13 cellular contexts compared by ENCODE assay signal in genomic region chr7:111650456-111650999, GRCh38.
DNase-seq lines count a peak whose midpoint lies in the region; ATAC-seq and TF ChIP-seq lines count a peak whose summit lies in the region.
"Had no signal": no experiment of that assay in that cellular context is flagged by ENCODE, and none has a peak within 500 bp of the region (broad histone marks: within the 10 kb centered on the region; RNA-seq: fewer than 3 reads in every experiment).

No MANE protein-coding gene starts in this region.

- intact Hi-C loops in left ventricle myocardium superior (cut with micrococcal nuclease) (no loop called here), Panc1 (cut with micrococcal nuclease; ENCODE audit: unreplicated experiment) (no loop called here)

- in situ Hi-C loops in Panc1 (cut with HindIII; ENCODE audit: low pct_unique_long_range_greater_than_20kb, low sequenced_read_pairs) = no loop called here

- no TSS peak for BruUV-seq in Panc1 (replicated peaks; lab: Mats Ljungman, UMichigan)

- DNase-seq in left ventricle myocardium superior = no peak
- DNase-seq in right atrium auricular region (ENCODE audit: low spot score) = no peak
- DNase-seq in Panc1 (ENCODE audit: low read depth, low spot score) = peak; percentile 89
- DNase-seq in fibroblast of peridontal ligament (ENCODE audit: extremely low read depth) = peak; percentile 39
- DNase-seq in stimulated activated CD4-positive, alpha-beta T cell treated with anti-CD3 and anti-CD28 coated beads, Interleukin-1b, Interleukin-23, amount 100 ng/mL, for 48 hours = no peak
- no peak for DNase-seq in activated CD4-positive, CD25-positive, alpha-beta regulatory T cell (lab: John Stamatoyannopoulos, UW)
- DNase-seq in GM19240 (ENCODE audit: insufficient read length, low spot score) = no peak
- DNase-seq: activated T-cell treated with anti-CD3 and anti-CD28 coated beads, Interleukin-2, amount 50 U/mL, for 4 hours; RPMI8226; stimulated activated CD4-positive, alpha-beta T cell treated with anti-CD3 and anti-CD28 coated beads, Interleukin-2, amount 100 ng/mL, for 24 hours had no signal

- peak; percentile 66 for ATAC-seq in left ventricle myocardium superior
- ATAC-seq in Panc1 = peak; percentile 99
- ATAC-seq in GM21529 (IDR thresholded peaks at IDR 0.05; ENCODE audit: unreplicated experiment) = no peak
- ATAC-seq: activated T-cell treated with anti-CD3 and anti-CD28 coated beads, Interleukin-2, amount 50 U/mL, for 4 hours had no signal

- H3K36me3 ChIP-seq in right atrium auricular region (no peaks in the 10 kb centered on the region), Panc1 (ENCODE audit: control insufficient read depth, insufficient read depth, low read length) (no peaks in the 10 kb centered on the region)

- CTCF ChIA-PET in Panc1 (lab: Charles Lee) = no interaction called here

- H3K27ac ChIP-seq in right atrium auricular region (no peak overlapping the region), Panc1 (ENCODE audit: low read length) (peak overlapping the region; percentile 71)
- H3K27ac ChIP-seq: KMS-11, VCaP had no signal

- H3K9me3 ChIP-seq in right atrium auricular region (no peaks in the 10 kb centered on the region), Panc1 (ENCODE audit: control insufficient read depth, insufficient read depth, low read depth, low read length) (no peaks in the 10 kb centered on the region)

- TF ChIP-seq CTCF in right atrium auricular region (IDR thresholded peaks at IDR 0.05) (no peak), Panc1 (IDR thresholded peaks at IDR 0.05) (no peak)

- POLR2A ChIA-PET in Panc1 (lab: Charles Lee) = no interaction called here

- H3K4me3 ChIP-seq in right atrium auricular region (no peak overlapping the region), Panc1 (ENCODE audit: low read depth in 2 of 2, low read length in 2 of 2) (no peak overlapping the region)

- H3K27me3 ChIP-seq in right atrium auricular region = no peaks in the 10 kb centered on the region
- no peaks in the 10 kb centered on the region for H3K27me3 ChIP-seq in Panc1 (ENCODE audit: control insufficient read depth, insufficient read depth, low read length)

- H3K4me1 ChIP-seq in right atrium auricular region (no peaks in the 10 kb centered on the region), Panc1 (ENCODE audit: control insufficient read depth, insufficient read depth, low read length) (peaks cover 7% of the 10 kb centered on the region; the same call in 1 of the 2 replicates)

Comparison
In these comparisons a context has a peak if more than half of its experiments do, and no peak if none do; other contexts are left out.
1. DNase-seq: peak in Panc1 (single experiment) and fibroblast of peridontal ligament (single experiment); none in left ventricle myocardium superior (single experiment), right atrium auricular region (single experiment), stimulated activated CD4-positive, alpha-beta T cell treated with anti-CD3 and anti-CD28 coated beads, Interleukin-1b, Interleukin-23, amount 100 ng/mL, for 48 hours (single experiment), activated CD4-positive, CD25-positive, alpha-beta regulatory T cell (0 of 4) and GM19240 (single experiment).